ENCODE assay signal across 24 cellular contexts in the genomic region with DNA sequence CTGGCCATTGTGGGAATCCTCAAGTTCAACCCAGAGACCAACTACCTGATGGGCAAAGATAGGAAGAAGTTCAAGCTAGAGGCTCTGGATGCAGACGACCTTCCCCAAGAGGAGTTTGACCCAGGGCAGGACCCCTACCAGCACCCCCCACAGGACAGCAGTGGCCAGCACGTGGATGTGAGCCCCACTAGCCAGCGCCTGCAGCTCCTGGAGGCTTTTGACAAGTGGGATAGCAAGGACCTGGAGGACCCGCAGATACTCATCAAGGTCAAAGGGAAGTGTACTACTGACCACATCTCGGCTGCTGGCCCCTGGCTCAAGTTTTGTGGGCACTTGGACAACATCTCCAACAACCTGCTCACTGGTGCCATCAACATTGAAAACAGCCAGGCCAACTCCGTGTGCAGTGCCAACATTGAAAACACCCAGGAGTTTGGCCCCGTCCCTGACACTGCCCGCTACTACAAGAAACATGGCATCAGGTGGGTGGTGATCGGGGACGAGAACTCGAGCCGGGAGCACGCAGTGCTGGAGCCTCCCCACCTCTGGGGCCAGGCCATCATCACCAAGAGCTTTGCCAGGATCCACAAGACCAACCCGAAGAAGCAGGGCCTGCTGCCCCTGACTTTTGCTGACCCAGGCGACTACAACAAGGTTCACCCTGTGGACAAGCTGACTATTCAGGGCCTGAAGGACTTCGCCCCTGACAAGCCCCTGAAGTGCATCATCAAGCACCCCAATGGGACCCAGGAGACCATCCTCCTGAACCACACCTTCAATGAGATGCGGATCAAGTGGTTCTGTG. TPM values are rescaled to one million over a fixed set of nuclear protein-coding genes. Genes with fewer than 3 reads are reported as not detected.
DNase-seq lines count a peak whose midpoint lies in the region; ATAC-seq, FAIRE-seq and TF ChIP-seq lines count a peak whose summit lies in the region.
"Had no signal": no experiment of that assay in that cellular context is flagged by ENCODE, and none has a peak within 500 bp of the region (broad histone marks: within the 10 kb centered on the region; RNA-seq: fewer than 3 reads in every experiment).

No MANE protein-coding gene starts in this region.

- no peak overlapping the region for H2AK5ac ChIP-seq in neuronal stem cell (ENCODE audit: low read depth, low read length)

- no peak overlapping the region for H2BK15ac ChIP-seq in neuronal stem cell (ENCODE audit: low read length)

- no peak for FAIRE-seq in GM12892 (lab: Jason Lieb, UNC)
- FAIRE-seq: A204.1, D721Med, G401.6, GM19239 had no signal

- H3K27me3 ChIP-seq in BLaER1 (no peaks in the 10 kb centered on the region), neuronal stem cell (ENCODE audit: control insufficient read depth in 3 of 3, insufficient read depth in 3 of 3, low read depth in 1 of 3, low read length in 3 of 3) (no peaks in the 10 kb centered on the region)
- H3K27me3 ChIP-seq: BE2C; BLaER1 treated with 17β-estradiol and CSF1 and Interleukin-3, amounts not matched to agents 10 nM and 100 nM had no signal

- intact Hi-C loops in CD14-positive monocyte (cut with micrococcal nuclease): no loop called here

- no peaks in the 10 kb centered on the region for H3K36me3 ChIP-seq in BLaER1
- H3K36me3 ChIP-seq in neuronal stem cell (replicated peaks in 1 of 2; ENCODE audit: control insufficient read depth in 2 of 2, insufficient read depth in 2 of 2, low read length in 2 of 2): no peaks in the 10 kb centered on the region
- H3K36me3 ChIP-seq: BE2C; BLaER1 treated with 17β-estradiol and CSF1 and Interleukin-3, amounts not matched to agents 10 nM and 100 nM had no signal

- no peak overlapping the region for H4K91ac ChIP-seq in neuronal stem cell (ENCODE audit: low read depth, low read length, poor library complexity)

- H3K27ac ChIP-seq in BLaER1: no peak overlapping the region
- H3K27ac ChIP-seq in neuronal stem cell (replicated peaks; ENCODE audit: low read length): no peak overlapping the region
- H3K27ac ChIP-seq: BLaER1 treated with 17β-estradiol and CSF1 and Interleukin-3, amounts not matched to agents 10 nM and 100 nM; C4-2B had no signal

- H2BK120ac ChIP-seq in neuronal stem cell (ENCODE audit: low read depth, low read length): no peak overlapping the region

- H3K4me2 ChIP-seq in BLaER1: peak overlapping the region; percentile 28
- no peak overlapping the region for H3K4me2 ChIP-seq in neuronal stem cell (ENCODE audit: insufficient read depth, low read length, poor library complexity, severe bottlenecking)

- DNase-seq in CD14-positive monocyte (ENCODE audit: low spot score) (peak; percentile 38), chondrocyte (ENCODE audit: low spot score) (peak; percentile 81), neuronal stem cell (ENCODE audit: low spot score) (no peak), COLO668 (lab: John Stamatoyannopoulos, UW; ENCODE audit: unreplicated experiment) (no peak), NCI-H2171 (lab: John Stamatoyannopoulos, UW) (no peak), GM12892 (ENCODE audit: insufficient read length) (no peak)
- DNase-seq: 8988T; ACHN; BE2C; Caco-2; Calu3; CD4-positive, alpha-beta memory T cell; CD4-positive, CD25-positive, alpha-beta regulatory T cell; CD8-positive, alpha-beta memory T cell; DMS79 treated with DMSO at 0.1 percent for 48 hours; GF-D8 had no signal

- no peak overlapping the region for H4K8ac ChIP-seq in neuronal stem cell (ENCODE audit: low read depth, low read length)

- no peak overlapping the region for H3K9ac ChIP-seq in BLaER1
- H3K9ac ChIP-seq in neuronal stem cell (ENCODE audit: low read depth, low read length, poor library complexity): no peak overlapping the region
- H3K9ac ChIP-seq: BLaER1 treated with 17β-estradiol and CSF1 and Interleukin-3, amounts not matched to agents 10 nM and 100 nM had no signal

- TF ChIP-seq CTCF in CD14-positive monocyte (IDR thresholded peaks at IDR 0.05): no peak
- TF ChIP-seq CTCF in chondrocyte (IDR thresholded peaks at IDR 0.05): no peak

- no peak overlapping the region for H2BK5ac ChIP-seq in neuronal stem cell (ENCODE audit: low read length)

- no peak overlapping the region for H3K4me3 ChIP-seq in BLaER1
- H3K4me3 ChIP-seq in neuronal stem cell (ENCODE audit: low read length in 2 of 2): no peak overlapping the region
- H3K4me3 ChIP-seq: BLaER1 treated with 17β-estradiol and CSF1 and Interleukin-3, amounts not matched to agents 10 nM and 100 nM had no signal

- H3K18ac ChIP-seq in neuronal stem cell (ENCODE audit: low read length): peak overlapping the region; percentile 29

- WGBS in neuronal stem cell (ENCODE audit: extremely low coverage in 2 of 2, insufficient read length in 2 of 2, insufficient replicate concordance in 1 of 2), 2 donors: no CpG with 5 or more reads among the region's 17 CpGs

- no peaks in the 10 kb centered on the region for H3K9me3 Mint-ChIP-seq in CD14-positive monocyte
- no peaks in the 10 kb centered on the region for H3K9me3 Mint-ChIP-seq in chondrocyte (ENCODE audit: low read depth)
- H3K9me3 Mint-ChIP-seq: CD4-positive, alpha-beta memory T cell; CD4-positive, CD25-positive, alpha-beta regulatory T cell; CD8-positive, alpha-beta memory T cell had no signal

- H3K14ac ChIP-seq in neuronal stem cell (ENCODE audit: low read length): no peak overlapping the region

- H3K27ac Mint-ChIP-seq in CD14-positive monocyte (peak overlapping the region in 1 of 7 donors; percentile 5), chondrocyte (ENCODE audit: unreplicated experiment) (no peak overlapping the region)
- H3K27ac Mint-ChIP-seq: CD4-positive, alpha-beta memory T cell; CD8-positive, alpha-beta memory T cell had no signal

- H3K36me3 Mint-ChIP-seq in CD14-positive monocyte: no peaks in the 10 kb centered on the region
- H3K36me3 Mint-ChIP-seq in chondrocyte (ENCODE audit: low read depth): no peaks in the 10 kb centered on the region
- H3K36me3 Mint-ChIP-seq: CD4-positive, alpha-beta memory T cell; CD4-positive, CD25-positive, alpha-beta regulatory T cell; CD8-positive, alpha-beta memory T cell had no signal

- ATAC-seq in HG03442 (IDR thresholded peaks at IDR 0.05; ENCODE audit: unreplicated experiment): no peak

- no peak overlapping the region for H3K23ac ChIP-seq in neuronal stem cell (ENCODE audit: low read depth, low read length, poor library complexity)

- H3K4me3 Mint-ChIP-seq in CD14-positive monocyte (no peak overlapping the region), chondrocyte (ENCODE audit: unreplicated experiment) (no peak overlapping the region)
- H3K4me3 Mint-ChIP-seq: CD4-positive, alpha-beta memory T cell; CD4-positive, CD25-positive, alpha-beta regulatory T cell; CD8-positive, alpha-beta memory T cell had no signal

- H3K27me3 Mint-ChIP-seq in CD14-positive monocyte (ENCODE audit: low read depth in 3 of 3) (peaks cover 0 to 9% (median 2%) of the 10 kb centered on the region in 3 donors), chondrocyte (ENCODE audit: low read depth) (no peaks in the 10 kb centered on the region)
- H3K27me3 Mint-ChIP-seq: CD4-positive, alpha-beta memory T cell had no signal

- H2AFZ ChIP-seq in neuronal stem cell (ENCODE audit: low read length): no peak overlapping the region

- H3K79me1 ChIP-seq in neuronal stem cell (ENCODE audit: low read depth, low read length): no peaks in the 10 kb centered on the region

- no peak for TF ChIP-seq POLR2A in GM12892 (IDR thresholded peaks at IDR 0.05; ENCODE audit: low read depth, low read length)

- peak overlapping the region; percentile 42 for H3K4ac ChIP-seq in neuronal stem cell (ENCODE audit: low read length)

- peaks cover 9% of the 10 kb centered on the region for H3K4me1 ChIP-seq in BLaER1
- H3K4me1 ChIP-seq in neuronal stem cell (ENCODE audit: control insufficient read depth in 2 of 2, insufficient read depth in 1 of 2, low read depth in 1 of 2, low read length in 2 of 2): no peaks in the 10 kb centered on the region
- H3K4me1 ChIP-seq: BE2C had no signal

- no peak overlapping the region for H2BK12ac ChIP-seq in neuronal stem cell (ENCODE audit: low read length)

- peaks cover 2% of the 10 kb centered on the region for H3K4me1 Mint-ChIP-seq in CD14-positive monocyte
- no peaks in the 10 kb centered on the region for H3K4me1 Mint-ChIP-seq in chondrocyte (ENCODE audit: low read depth)
- H3K4me1 Mint-ChIP-seq: CD4-positive, alpha-beta memory T cell had no signal

- no peaks in the 10 kb centered on the region for H4K20me1 ChIP-seq in BLaER1
- H4K20me1 ChIP-seq: BLaER1 treated with 17β-estradiol and CSF1 and Interleukin-3, amounts not matched to agents 10 nM and 100 nM had no signal

- H3K9me3 ChIP-seq in BLaER1 (no peaks in the 10 kb centered on the region), neuronal stem cell (replicated peaks in 1 of 2; ENCODE audit: control insufficient read depth in 2 of 2, insufficient read depth in 1 of 2, low read depth in 1 of 2, low read length in 2 of 2) (no peaks in the 10 kb centered on the region)
- H3K9me3 ChIP-seq: BE2C; BLaER1 treated with 17β-estradiol and CSF1 and Interleukin-3, amounts not matched to agents 10 nM and 100 nM; Caco-2 had no signal

RNA-seq across cellular contexts. Expression of a gene that starts 30.6 kb away (rescaled TPM):
- polyA plus RNA-seq in CD14-positive monocyte: 10 to 100 TPM in 1 of 2 donors, 1 to 10 TPM in 1; 8.7 to 10.8 TPM
- total RNA-seq in chondrocyte: 12.2 to 13.4 TPM (median 13.1 TPM) in 3 replicates
- polyA plus RNA-seq in neuronal stem cell (2013, experiment 1 of 2): 7.5 TPM
- 7.2 TPM for polyA plus RNA-seq in neuronal stem cell (2013, experiment 2 of 2)
- 19.5 TPM for polyA plus RNA-seq in GM12892 (2012; ENCODE audit: missing spikeins)

RNA-seq across cellular contexts. Expression of a gene that starts 46.8 kb away (rescaled TPM):
- polyA plus RNA-seq in CD14-positive monocyte: 10 to 100 TPM in 1 of 2 donors, 1 to 10 TPM in 1; 6.8 to 14.4 TPM
- 73.0 to 102 TPM (median 99.1 TPM) in 3 replicates for total RNA-seq in chondrocyte
- polyA plus RNA-seq in neuronal stem cell (2013, experiment 1 of 2): 68.7 TPM
- 68.7 TPM for polyA plus RNA-seq in neuronal stem cell (2013, experiment 2 of 2)
- polyA plus RNA-seq in GM12892 (2012; ENCODE audit: missing spikeins): 6.5 TPM
- polyA plus RNA-seq: CD4-positive, alpha-beta memory T cell; CD4-positive, CD25-positive, alpha-beta regulatory T cell; CD8-positive, alpha-beta memory T cell had no signal

Comparison
In these comparisons a context has a peak if more than half of its experiments do, and no peak if none do; other contexts are left out.
1. DNase-seq: peak in CD14-positive monocyte (single experiment) and chondrocyte (single experiment); none in neuronal stem cell (single experiment), COLO668 (single experiment), NCI-H2171 (single experiment) and GM12892 (single experiment).